16 cellular contexts compared by ENCODE assay signal in genomic region chr6:53418288-53418687, GRCh38.
A peak's percentile ranks its signal among the peaks of the same experiment; 100 is the strongest.
DNase-seq lines count a peak whose midpoint lies in the region; ATAC-seq and TF ChIP-seq lines count a peak whose summit lies in the region.
"Had no signal": no experiment of that assay in that cellular context is flagged by ENCODE, and none has a peak within 500 bp of the region (broad histone marks: within the 10 kb centered on the region; RNA-seq: fewer than 3 reads in every experiment).

No MANE protein-coding gene starts in this region.

- 79 to 90% (median 85%) methylated on average over 2 of the region's 2 CpGs for WGBS in ovary, 3 donors

- H3K36me3 ChIP-seq in ovary = no peaks in the 10 kb centered on the region
- H3K36me3 ChIP-seq: BE2C, HAP-1 had no signal

- ATAC-seq in left lobe of liver = peak; percentile 92
- ATAC-seq: A549 had no signal

- TF ChIP-seq POLR2A in ovary (IDR thresholded peaks at IDR 0.05) = no peak

- no peak overlapping the region for H3K4me3 ChIP-seq in ovary
- H3K4me3 ChIP-seq: A549, HAP-1 had no signal

- TF ChIP-seq CTCF in ovary (IDR thresholded peaks at IDR 0.05) = no peak

- no peak for TF ChIP-seq EP300 in ovary (IDR thresholded peaks at IDR 0.05)

- intact Hi-C loops in ovary (cut with DNase I) = loop anchor here in 1 of 4 donors (5.0 kb wide), 1 partner anchor 256 kb away; no protein-coding TSS in a partner anchor

- DNase-seq in amniotic epithelial cell (ENCODE audit: low read depth) = peak; percentile 52
- peak; percentile 26 for DNase-seq in epithelial cell of prostate (ENCODE audit: low read depth, low spot score)
- no peak for DNase-seq in left lobe of liver (ENCODE audit: low spot score)
- DNase-seq in renal cortical epithelial cell (ENCODE audit: low read depth) = peak; percentile 74
- DNase-seq in NCI-H2227 treated with DMSO at 0.1 percent for 48 hours (lab: John Stamatoyannopoulos, UW) = no peak
- no peak for DNase-seq in mucosa of gallbladder (ENCODE audit: low spot score)
- no peak for DNase-seq in ovary
- no peak for DNase-seq in Kasumi-1 (lab: John Stamatoyannopoulos, UW)
- DNase-seq: BE2C; CD4-positive, alpha-beta memory T cell; COR-L47; DND-41; GDM1 had no signal

- H3K27me3 ChIP-seq in ovary = no peaks in the 10 kb centered on the region

- H3K27ac ChIP-seq in epithelial cell of prostate (no peak overlapping the region), ovary (no peak overlapping the region)
- H3K27ac ChIP-seq: A549, C4-2B had no signal

- no peaks in the 10 kb centered on the region for H3K9me3 ChIP-seq in ovary
- H3K9me3 ChIP-seq: A549, BE2C, HAP-1 had no signal

- no peaks in the 10 kb centered on the region for H3K4me1 ChIP-seq in ovary (ENCODE audit: insufficient read depth)
- H3K4me1 ChIP-seq: A549, BE2C, HAP-1 had no signal

Comparison
In these comparisons a context has a peak if more than half of its experiments do, and no peak if none do; other contexts are left out.
1. DNase-seq: peak in amniotic epithelial cell (single experiment), epithelial cell of prostate (single experiment) and renal cortical epithelial cell (single experiment); none in left lobe of liver (single experiment), NCI-H2227 treated with DMSO at 0.1 percent for 48 hours (single experiment), mucosa of gallbladder (single experiment), ovary (0 of 5) and Kasumi-1 (0 of 2).